ENCODE assay signal across 5 cellular contexts in the genomic region with DNA sequence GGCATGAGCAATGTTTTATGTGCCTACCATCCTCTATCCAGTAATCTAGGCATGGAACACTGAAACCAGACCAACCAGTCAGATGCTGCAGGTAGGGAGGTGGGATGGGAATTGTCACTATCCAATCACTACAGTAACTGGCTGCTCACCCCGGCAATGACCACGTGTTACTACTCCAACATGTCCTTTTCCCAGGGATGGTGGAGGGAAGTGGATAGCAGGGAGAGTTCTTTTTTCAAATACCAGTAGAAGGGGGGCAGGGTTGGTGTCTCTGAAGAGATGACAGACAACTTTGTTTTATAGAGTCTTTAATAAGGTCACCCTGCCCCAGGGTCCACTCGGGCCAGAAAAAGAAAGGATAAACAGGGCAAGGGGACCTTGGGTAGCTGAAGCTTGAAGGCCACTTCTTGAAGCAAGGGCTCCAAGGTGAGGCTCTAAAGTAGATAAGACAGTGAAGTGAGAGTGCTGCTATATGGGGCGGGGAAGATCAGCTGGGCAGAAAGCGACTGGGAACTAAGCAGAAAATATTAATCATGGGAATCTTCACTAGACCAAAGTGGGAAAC. TPM values are rescaled to one million over a fixed set of nuclear protein-coding genes. Genes with fewer than 3 reads are reported as not detected.
DNase-seq lines count a peak whose midpoint lies in the region; ATAC-seq and TF ChIP-seq lines count a peak whose summit lies in the region.

No MANE protein-coding gene starts in this region.

- TF ChIP-seq CTCF in glutamatergic neuron (IDR thresholded peaks at IDR 0.05; ENCODE audit: partially characterized antibody, unreplicated experiment): no peak

- H3K27ac Mint-ChIP-seq in glutamatergic neuron (ENCODE audit: unreplicated experiment): peak overlapping the region; percentile 93

- H3K9me3 Mint-ChIP-seq in glutamatergic neuron (ENCODE audit: unreplicated experiment): peaks cover 5% of the 10 kb centered on the region

- DNase-seq in SK-N-DZ (ENCODE audit: low spot score): peak; percentile 56
- DNase-seq in glutamatergic neuron: no peak
- no peak for DNase-seq in cerebellum (ENCODE audit: low spot score)

- H3K27ac ChIP-seq in temporal lobe (ENCODE audit: low read depth, low read length): peak overlapping the region; percentile 97

- peaks cover 5% of the 10 kb centered on the region for H3K27me3 Mint-ChIP-seq in glutamatergic neuron (ENCODE audit: unreplicated experiment)

- peak overlapping the region; percentile 94 for H3K4me3 Mint-ChIP-seq in glutamatergic neuron (ENCODE audit: unreplicated experiment)

- no peak for ATAC-seq in GM18870 (IDR thresholded peaks at IDR 0.05; ENCODE audit: unreplicated experiment)

- H3K36me3 Mint-ChIP-seq in glutamatergic neuron (ENCODE audit: unreplicated experiment): peaks cover 1% of the 10 kb centered on the region

- peaks cover 25% of the 10 kb centered on the region for H3K4me1 Mint-ChIP-seq in glutamatergic neuron (ENCODE audit: low read depth, unreplicated experiment)

RNA-seq across cellular contexts. Expression of gene CDH24, which starts 14.7 kb away (rescaled TPM):
- polyA plus RNA-seq in SK-N-DZ (2014; cell fraction: cytosol; rRNA removed): 58.9 and 63.3 TPM in 2 replicates
- 246 and 343 TPM in 2 replicates for polyA plus RNA-seq in SK-N-DZ (2014; cell fraction: nucleus; rRNA removed)
- total RNA-seq in glutamatergic neuron (ENCODE audit: unreplicated experiment) (164 TPM), temporal lobe (12.0 TPM), cerebellum (17.5 TPM)

RNA-seq across cellular contexts. Expression of gene ACIN1, which starts 22.9 kb away (rescaled TPM):
- polyA plus RNA-seq in SK-N-DZ (2014; cell fraction: cytosol; rRNA removed): 79.3 and 83.7 TPM in 2 replicates
- 394 and 582 TPM in 2 replicates for polyA plus RNA-seq in SK-N-DZ (2014; cell fraction: nucleus; rRNA removed)
- total RNA-seq in glutamatergic neuron (ENCODE audit: unreplicated experiment): 341 TPM
- total RNA-seq in temporal lobe: 61.0 TPM
- 111 TPM for total RNA-seq in cerebellum

RNA-seq across cellular contexts. Expression of gene C14orf119, which starts 23.2 kb away (rescaled TPM):
- polyA plus RNA-seq in SK-N-DZ (2014; cell fraction: cytosol; rRNA removed): 39.5 and 46.2 TPM in 2 replicates
- 15.8 and 33.9 TPM in 2 replicates for polyA plus RNA-seq in SK-N-DZ (2014; cell fraction: nucleus; rRNA removed)
- total RNA-seq in glutamatergic neuron (ENCODE audit: unreplicated experiment) (40.3 TPM), temporal lobe (12.8 TPM), cerebellum (16.2 TPM)

RNA-seq across cellular contexts. Expression of gene PSMB11, which starts 30.0 kb away (rescaled TPM):
- not detected in 2 replicates for polyA plus RNA-seq in SK-N-DZ (2014; cell fraction: cytosol; rRNA removed)
- polyA plus RNA-seq in SK-N-DZ (2014; cell fraction: nucleus; rRNA removed): not detected in 2 replicates
- total RNA-seq in glutamatergic neuron (ENCODE audit: unreplicated experiment) (not detected), temporal lobe (not detected), cerebellum (not detected)

RNA-seq across cellular contexts. Expression of gene CIROP, which starts 32.7 kb away (rescaled TPM):
- not detected in 2 replicates for polyA plus RNA-seq in SK-N-DZ (2014; cell fraction: cytosol; rRNA removed)
- polyA plus RNA-seq in SK-N-DZ (2014; cell fraction: nucleus; rRNA removed): 0.06 TPM in 1 of 2 replicates, not detected in the other
- total RNA-seq in glutamatergic neuron (ENCODE audit: unreplicated experiment) (not detected), temporal lobe (not detected), cerebellum (not detected)
